1 cellular context compared by ENCODE assay signal in the genomic region with DNA sequence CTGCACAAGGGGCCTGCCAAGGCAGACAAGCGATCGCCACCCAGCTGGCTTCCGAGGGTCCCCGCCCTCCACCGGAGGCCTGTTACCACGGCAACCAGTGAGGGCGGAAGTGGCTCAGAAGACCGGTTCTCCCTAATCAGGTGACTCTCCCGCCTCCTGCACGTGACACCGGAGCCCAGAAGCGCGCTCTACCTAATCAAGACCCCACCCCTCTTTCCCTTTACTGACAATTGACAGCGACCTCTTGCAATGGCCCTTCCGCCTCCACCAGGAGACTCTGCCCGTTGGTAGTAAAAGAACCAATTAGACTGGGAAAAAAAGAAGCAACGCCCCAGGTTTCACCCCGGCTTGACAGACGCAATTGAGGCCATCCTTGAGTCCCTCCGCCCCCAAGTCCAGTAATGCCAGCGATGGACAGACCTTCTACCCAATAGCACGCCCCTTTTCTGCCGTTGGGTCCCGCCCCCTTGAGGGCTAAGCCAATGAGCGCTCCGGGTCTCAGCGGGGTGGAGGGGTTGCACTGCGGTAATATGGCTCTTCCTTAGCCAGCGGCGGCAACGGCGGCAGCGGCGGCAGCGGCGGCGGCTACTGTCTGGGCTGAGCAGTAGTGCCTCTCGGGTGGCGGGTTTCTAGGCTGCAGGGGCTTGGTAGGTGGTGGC.
TF ChIP-seq lines count a peak whose summit lies in the region.

A gene (plus strand): TSS at position 525 of the 659 bp plus-strand sequence. CDS start 198 bp downstream, outside the sequence.

TF ChIP-seq in HepG2, 621 proteins besides CTCF, POLR2A, EP300 and RAD21 (continued from another document and continues in another):
- TF ChIP-seq, protein P1, sequence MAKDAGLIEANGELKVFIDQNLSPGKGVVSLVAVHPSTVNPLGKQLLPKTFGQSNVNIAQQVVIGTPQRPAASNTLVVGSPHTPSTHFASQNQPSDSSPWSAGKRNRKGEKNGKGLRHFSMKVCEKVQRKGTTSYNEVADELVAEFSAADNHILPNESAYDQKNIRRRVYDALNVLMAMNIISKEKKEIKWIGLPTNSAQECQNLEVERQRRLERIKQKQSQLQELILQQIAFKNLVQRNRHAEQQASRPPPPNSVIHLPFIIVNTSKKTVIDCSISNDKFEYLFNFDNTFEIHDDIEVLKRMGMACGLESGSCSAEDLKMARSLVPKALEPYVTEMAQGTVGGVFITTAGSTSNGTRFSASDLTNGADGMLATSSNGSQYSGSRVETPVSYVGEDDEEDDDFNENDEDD (CRISPR knock-in tag; IDR thresholded peaks at IDR 0.05; ENCODE audit: borderline replicate concordance): peak; percentile 71; the same call in 1 of the 2 replicates
- peak; percentile 78; the same call in 1 of the 2 replicates for TF ChIP-seq GATAD1 (CRISPR knock-in tag; IDR thresholded peaks at IDR 0.05)
- no peak for TF ChIP-seq FOXM1 (CRISPR knock-in tag; IDR thresholded peaks at IDR 0.05)
- no peak for TF ChIP-seq KMT2A (CRISPR knock-in tag; IDR thresholded peaks at IDR 0.05)
- TF ChIP-seq FOXO1 (CRISPR knock-in tag; IDR thresholded peaks at IDR 0.05): no peak; the same call in 1 of the 2 replicates
- TF ChIP-seq, protein P2, sequence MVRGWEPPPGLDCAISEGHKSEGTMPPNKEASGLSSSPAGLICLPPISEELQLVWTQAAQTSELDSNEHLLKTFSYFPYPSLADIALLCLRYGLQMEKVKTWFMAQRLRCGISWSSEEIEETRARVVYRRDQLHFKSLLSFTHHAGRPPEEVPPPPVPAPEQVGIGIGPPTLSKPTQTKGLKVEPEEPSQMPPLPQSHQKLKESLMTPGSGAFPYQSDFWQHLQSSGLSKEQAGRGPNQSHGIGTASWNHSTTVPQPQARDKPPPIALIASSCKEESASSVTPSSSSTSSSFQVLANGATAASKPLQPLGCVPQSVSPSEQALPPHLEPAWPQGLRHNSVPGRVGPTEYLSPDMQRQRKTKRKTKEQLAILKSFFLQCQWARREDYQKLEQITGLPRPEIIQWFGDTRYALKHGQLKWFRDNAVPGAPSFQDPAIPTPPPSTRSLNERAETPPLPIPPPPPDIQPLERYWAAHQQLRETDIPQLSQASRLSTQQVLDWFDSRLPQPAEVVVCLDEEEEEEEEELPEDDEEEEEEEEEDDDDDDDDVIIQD (CRISPR knock-in tag; IDR thresholded peaks at IDR 0.05; ENCODE audit: low read depth): no peak
- TF ChIP-seq SMARCE1 (IDR thresholded peaks at IDR 0.05; ENCODE audit: borderline replicate concordance): no peak
- peak; percentile 59; the same call in 1 of the 2 replicates for TF ChIP-seq ELF4 (CRISPR knock-in tag; IDR thresholded peaks at IDR 0.05; ENCODE audit: borderline replicate concordance)
- no peak for TF ChIP-seq HNRNPH1 (optimal IDR thresholded peaks at IDR 0.05; ENCODE audit: low read depth, low read length)
- TF ChIP-seq PHB2 (IDR thresholded peaks at IDR 0.05; ENCODE audit: partially characterized antibody): no peak
- TF ChIP-seq DPF2 (CRISPR knock-in tag; IDR thresholded peaks at IDR 0.05; ENCODE audit: borderline replicate concordance, low read depth): no peak
- TF ChIP-seq, protein P3, sequence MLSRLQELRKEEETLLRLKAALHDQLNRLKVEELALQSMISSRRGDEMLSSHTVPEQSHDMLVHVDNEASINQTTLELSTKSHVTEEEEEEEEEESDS (CRISPR knock-in tag; IDR thresholded peaks at IDR 0.05; ENCODE audit: borderline replicate concordance): no peak
- TF ChIP-seq, protein P4, sequence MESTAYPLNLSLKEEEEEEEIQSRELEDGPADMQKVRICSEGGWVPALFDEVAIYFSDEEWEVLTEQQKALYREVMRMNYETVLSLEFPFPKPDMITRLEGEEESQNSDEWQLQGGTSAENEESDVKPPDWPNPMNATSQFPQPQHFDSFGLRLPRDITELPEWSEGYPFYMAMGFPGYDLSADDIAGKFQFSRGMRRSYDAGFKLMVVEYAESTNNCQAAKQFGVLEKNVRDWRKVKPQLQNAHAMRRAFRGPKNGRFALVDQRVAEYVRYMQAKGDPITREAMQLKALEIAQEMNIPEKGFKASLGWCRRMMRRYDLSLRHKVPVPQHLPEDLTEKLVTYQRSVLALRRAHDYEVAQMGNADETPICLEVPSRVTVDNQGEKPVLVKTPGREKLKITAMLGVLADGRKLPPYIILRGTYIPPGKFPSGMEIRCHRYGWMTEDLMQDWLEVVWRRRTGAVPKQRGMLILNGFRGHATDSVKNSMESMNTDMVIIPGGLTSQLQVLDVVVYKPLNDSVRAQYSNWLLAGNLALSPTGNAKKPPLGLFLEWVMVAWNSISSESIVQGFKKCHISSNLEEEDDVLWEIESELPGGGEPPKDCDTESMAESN (CRISPR knock-in tag; conservative IDR thresholded peaks at IDR 0.05): no peak
- 0 out of 2 replicates have a peak, but pooled peaks have one; percentile 8 for TF ChIP-seq ZNF749 (CRISPR knock-in tag; IDR thresholded peaks at IDR 0.05; ENCODE audit: borderline replicate concordance)
- peak; percentile 93 for TF ChIP-seq MXI1 (IDR thresholded peaks at IDR 0.05; ENCODE audit: borderline replicate concordance, low read depth, low read length)
- TF ChIP-seq, protein P5, sequence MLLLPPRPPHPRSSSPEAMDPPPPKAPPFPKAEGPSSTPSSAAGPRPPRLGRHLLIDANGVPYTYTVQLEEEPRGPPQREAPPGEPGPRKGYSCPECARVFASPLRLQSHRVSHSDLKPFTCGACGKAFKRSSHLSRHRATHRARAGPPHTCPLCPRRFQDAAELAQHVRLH (CRISPR knock-in tag; IDR thresholded peaks at IDR 0.05; ENCODE audit: borderline replicate concordance, low read depth): peak; percentile 9; the same call in 1 of the 2 replicates
- TF ChIP-seq, protein P6, sequence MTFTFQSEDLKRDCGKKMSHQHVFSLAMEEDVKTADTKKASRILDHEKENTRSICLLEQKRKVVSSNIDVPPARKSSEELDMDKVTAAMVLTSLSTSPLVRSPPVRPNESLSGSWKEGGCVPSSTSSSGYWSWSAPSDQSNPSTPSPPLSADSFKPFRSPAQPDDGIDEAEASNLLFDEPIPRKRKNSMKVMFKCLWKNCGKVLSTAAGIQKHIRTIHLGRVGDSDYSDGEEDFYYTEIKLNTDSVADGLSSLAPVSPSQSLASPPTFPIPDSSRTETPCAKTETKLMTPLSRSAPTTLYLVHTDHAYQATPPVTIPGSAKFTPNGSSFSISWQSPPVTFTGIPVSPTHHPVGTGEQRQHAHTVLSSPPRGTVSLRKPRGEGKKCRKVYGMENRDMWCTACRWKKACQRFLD (CRISPR knock-in tag; IDR thresholded peaks at IDR 0.05; ENCODE audit: borderline replicate concordance): no peak
- TF ChIP-seq ZFYVE20 (CRISPR knock-in tag; IDR thresholded peaks at IDR 0.05; ENCODE audit: borderline replicate concordance, low read depth): no peak
- TF ChIP-seq, protein P7, sequence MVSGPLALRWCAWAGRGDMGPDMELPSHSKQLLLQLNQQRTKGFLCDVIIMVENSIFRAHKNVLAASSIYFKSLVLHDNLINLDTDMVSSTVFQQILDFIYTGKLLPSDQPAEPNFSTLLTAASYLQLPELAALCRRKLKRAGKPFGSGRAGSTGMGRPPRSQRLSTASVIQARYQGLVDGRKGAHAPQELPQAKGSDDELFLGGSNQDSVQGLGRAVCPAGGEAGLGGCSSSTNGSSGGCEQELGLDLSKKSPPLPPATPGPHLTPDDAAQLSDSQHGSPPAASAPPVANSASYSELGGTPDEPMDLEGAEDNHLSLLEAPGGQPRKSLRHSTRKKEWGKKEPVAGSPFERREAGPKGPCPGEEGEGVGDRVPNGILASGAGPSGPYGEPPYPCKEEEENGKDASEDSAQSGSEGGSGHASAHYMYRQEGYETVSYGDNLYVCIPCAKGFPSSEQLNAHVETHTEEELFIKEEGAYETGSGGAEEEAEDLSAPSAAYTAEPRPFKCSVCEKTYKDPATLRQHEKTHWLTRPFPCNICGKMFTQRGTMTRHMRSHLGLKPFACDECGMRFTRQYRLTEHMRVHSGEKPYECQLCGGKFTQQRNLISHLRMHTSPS (CRISPR knock-in tag; IDR thresholded peaks at IDR 0.05; ENCODE audit: low read depth): no peak
- peak; percentile 78 for TF ChIP-seq POLR2G (IDR thresholded peaks at IDR 0.05; ENCODE audit: low read depth, low read length)
- no peak for TF ChIP-seq ZNF598 (CRISPR knock-in tag; IDR thresholded peaks at IDR 0.05; ENCODE audit: borderline replicate concordance)
- TF ChIP-seq MTF2 (CRISPR knock-in tag; IDR thresholded peaks at IDR 0.05; ENCODE audit: borderline replicate concordance): no peak
- TF ChIP-seq, protein P8, sequence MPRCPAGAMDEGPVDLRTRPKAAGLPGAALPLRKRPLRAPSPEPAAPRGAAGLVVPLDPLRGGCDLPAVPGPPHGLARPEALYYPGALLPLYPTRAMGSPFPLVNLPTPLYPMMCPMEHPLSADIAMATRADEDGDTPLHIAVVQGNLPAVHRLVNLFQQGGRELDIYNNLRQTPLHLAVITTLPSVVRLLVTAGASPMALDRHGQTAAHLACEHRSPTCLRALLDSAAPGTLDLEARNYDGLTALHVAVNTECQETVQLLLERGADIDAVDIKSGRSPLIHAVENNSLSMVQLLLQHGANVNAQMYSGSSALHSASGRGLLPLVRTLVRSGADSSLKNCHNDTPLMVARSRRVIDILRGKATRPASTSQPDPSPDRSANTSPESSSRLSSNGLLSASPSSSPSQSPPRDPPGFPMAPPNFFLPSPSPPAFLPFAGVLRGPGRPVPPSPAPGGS (CRISPR knock-in tag; IDR thresholded peaks at IDR 0.05): no peak
- TF ChIP-seq, protein P9, sequence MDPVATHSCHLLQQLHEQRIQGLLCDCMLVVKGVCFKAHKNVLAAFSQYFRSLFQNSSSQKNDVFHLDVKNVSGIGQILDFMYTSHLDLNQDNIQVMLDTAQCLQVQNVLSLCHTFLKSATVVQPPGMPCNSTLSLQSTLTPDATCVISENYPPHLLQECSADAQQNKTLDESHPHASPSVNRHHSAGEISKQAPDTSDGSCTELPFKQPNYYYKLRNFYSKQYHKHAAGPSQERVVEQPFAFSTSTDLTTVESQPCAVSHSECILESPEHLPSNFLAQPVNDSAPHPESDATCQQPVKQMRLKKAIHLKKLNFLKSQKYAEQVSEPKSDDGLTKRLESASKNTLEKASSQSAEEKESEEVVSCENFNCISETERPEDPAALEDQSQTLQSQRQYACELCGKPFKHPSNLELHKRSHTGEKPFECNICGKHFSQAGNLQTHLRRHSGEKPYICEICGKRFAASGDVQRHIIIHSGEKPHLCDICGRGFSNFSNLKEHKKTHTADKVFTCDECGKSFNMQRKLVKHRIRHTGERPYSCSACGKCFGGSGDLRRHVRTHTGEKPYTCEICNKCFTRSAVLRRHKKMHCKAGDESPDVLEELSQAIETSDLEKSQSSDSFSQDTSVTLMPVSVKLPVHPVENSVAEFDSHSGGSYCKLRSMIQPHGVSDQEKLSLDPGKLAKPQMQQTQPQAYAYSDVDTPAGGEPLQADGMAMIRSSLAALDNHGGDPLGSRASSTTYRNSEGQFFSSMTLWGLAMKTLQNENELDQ (CRISPR knock-in tag; IDR thresholded peaks at IDR 0.05; ENCODE audit: borderline replicate concordance): no peak
- TF ChIP-seq, protein P10, sequence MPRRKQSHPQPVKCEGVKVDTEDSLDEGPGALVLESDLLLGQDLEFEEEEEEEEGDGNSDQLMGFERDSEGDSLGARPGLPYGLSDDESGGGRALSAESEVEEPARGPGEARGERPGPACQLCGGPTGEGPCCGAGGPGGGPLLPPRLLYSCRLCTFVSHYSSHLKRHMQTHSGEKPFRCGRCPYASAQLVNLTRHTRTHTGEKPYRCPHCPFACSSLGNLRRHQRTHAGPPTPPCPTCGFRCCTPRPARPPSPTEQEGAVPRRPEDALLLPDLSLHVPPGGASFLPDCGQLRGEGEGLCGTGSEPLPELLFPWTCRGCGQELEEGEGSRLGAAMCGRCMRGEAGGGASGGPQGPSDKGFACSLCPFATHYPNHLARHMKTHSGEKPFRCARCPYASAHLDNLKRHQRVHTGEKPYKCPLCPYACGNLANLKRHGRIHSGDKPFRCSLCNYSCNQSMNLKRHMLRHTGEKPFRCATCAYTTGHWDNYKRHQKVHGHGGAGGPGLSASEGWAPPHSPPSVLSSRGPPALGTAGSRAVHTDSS (CRISPR knock-in tag; conservative IDR thresholded peaks at IDR 0.05): no peak
- TF ChIP-seq ZFP36 (IDR thresholded peaks at IDR 0.05; ENCODE audit: borderline replicate concordance, low read depth, low read length, partially characterized antibody): no peak
- TF ChIP-seq SMYD3 (CRISPR knock-in tag; IDR thresholded peaks at IDR 0.05): no peak
- TF ChIP-seq, protein P11, sequence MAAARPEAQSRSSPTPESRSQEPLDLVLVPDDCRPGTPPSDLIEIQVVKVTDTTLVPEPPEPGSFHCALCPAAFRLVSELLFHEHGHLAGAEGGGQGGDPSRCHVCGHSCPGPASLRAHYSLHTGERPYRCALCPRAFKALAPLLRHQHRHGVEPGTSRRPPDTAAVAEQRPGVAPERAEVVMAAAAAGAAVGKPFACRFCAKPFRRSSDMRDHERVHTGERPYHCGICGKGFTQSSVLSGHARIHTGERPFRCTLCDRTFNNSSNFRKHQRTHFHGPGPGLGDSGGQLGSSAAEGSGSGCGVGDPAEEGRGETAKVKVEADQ (CRISPR knock-in tag; IDR thresholded peaks at IDR 0.05; ENCODE audit: borderline replicate concordance): no peak
- TF ChIP-seq SMAD1 (CRISPR knock-in tag; IDR thresholded peaks at IDR 0.05; ENCODE audit: borderline replicate concordance, low read depth): 0 out of 2 replicates have a peak, but pooled peaks have one; percentile 17
- TF ChIP-seq DR1 (CRISPR knock-in tag; IDR thresholded peaks at IDR 0.05): peak; percentile 76
- no peak; the same call in 1 of the 2 replicates for TF ChIP-seq MXD4 (CRISPR knock-in tag; IDR thresholded peaks at IDR 0.05)
- TF ChIP-seq, protein P12, sequence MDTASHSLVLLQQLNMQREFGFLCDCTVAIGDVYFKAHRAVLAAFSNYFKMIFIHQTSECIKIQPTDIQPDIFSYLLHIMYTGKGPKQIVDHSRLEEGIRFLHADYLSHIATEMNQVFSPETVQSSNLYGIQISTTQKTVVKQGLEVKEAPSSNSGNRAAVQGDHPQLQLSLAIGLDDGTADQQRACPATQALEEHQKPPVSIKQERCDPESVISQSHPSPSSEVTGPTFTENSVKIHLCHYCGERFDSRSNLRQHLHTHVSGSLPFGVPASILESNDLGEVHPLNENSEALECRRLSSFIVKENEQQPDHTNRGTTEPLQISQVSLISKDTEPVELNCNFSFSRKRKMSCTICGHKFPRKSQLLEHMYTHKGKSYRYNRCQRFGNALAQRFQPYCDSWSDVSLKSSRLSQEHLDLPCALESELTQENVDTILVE (CRISPR knock-in tag; IDR thresholded peaks at IDR 0.05): peak; percentile 51; the same call in 1 of the 2 replicates
- TF ChIP-seq JUND (CRISPR knock-in tag; IDR thresholded peaks at IDR 0.05): no peak
- no peak for TF ChIP-seq ZNF234 (CRISPR knock-in tag; conservative IDR thresholded peaks at IDR 0.05)
- 0 out of 2 replicates have a peak, but pooled peaks have one; percentile 87 for TF ChIP-seq PCBP1 (IDR thresholded peaks at IDR 0.05; ENCODE audit: borderline replicate concordance, low read depth, low read length)
- TF ChIP-seq, protein P13, sequence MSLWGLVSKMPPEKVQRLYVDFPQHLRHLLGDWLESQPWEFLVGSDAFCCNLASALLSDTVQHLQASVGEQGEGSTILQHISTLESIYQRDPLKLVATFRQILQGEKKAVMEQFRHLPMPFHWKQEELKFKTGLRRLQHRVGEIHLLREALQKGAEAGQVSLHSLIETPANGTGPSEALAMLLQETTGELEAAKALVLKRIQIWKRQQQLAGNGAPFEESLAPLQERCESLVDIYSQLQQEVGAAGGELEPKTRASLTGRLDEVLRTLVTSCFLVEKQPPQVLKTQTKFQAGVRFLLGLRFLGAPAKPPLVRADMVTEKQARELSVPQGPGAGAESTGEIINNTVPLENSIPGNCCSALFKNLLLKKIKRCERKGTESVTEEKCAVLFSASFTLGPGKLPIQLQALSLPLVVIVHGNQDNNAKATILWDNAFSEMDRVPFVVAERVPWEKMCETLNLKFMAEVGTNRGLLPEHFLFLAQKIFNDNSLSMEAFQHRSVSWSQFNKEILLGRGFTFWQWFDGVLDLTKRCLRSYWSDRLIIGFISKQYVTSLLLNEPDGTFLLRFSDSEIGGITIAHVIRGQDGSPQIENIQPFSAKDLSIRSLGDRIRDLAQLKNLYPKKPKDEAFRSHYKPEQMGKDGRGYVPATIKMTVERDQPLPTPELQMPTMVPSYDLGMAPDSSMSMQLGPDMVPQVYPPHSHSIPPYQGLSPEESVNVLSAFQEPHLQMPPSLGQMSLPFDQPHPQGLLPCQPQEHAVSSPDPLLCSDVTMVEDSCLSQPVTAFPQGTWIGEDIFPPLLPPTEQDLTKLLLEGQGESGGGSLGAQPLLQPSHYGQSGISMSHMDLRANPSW (CRISPR knock-in tag; IDR thresholded peaks at IDR 0.05; ENCODE audit: borderline replicate concordance): no peak
